Comparison of ENCODE assay signal across 22 cellular contexts in genomic region chr14:53409974-53410373, GRCh38.
DNase-seq lines count a peak whose midpoint lies in the region; ATAC-seq and TF ChIP-seq lines count a peak whose summit lies in the region.
"Had no signal": no experiment of that assay in that cellular context is flagged by ENCODE, and none has a peak within 500 bp of the region (broad histone marks: within the 10 kb centered on the region; RNA-seq: fewer than 3 reads in every experiment).

No MANE protein-coding gene starts in this region.

- H3K4me1 Mint-ChIP-seq in MCF 10A (ENCODE audit: insufficient read depth, unreplicated experiment), result no peaks in the 10 kb centered on the region
- H3K4me1 Mint-ChIP-seq: activated naive CD4-positive, alpha-beta T cell treated with anti-CD3 and anti-CD28 coated beads, Interleukin-2, amount 50 U/mL, for 24 hours; CD4-positive, alpha-beta memory T cell; GM23338 had no signal

- peak; percentile 61 for DNase-seq in AG20443 (ENCODE audit: low spot score)
- peak; percentile 47 for DNase-seq in HT1080 (ENCODE audit: low read depth)
- DNase-seq in choroid plexus epithelial cell (ENCODE audit: low read depth), result peak; percentile 23
- peak; percentile 59 for DNase-seq in kidney tubule cell (ENCODE audit: low spot score)
- DNase-seq in mucosa of descending colon, result no peak
- no peak for DNase-seq in MCF 10A (ENCODE audit: unreplicated experiment)
- DNase-seq in SIG-M5 treated with dmso at 0.1 percent for 504 hours (lab: John Stamatoyannopoulos, UW; ENCODE audit: unreplicated experiment), result no peak
- DNase-seq: activated CD4-positive, CD25-positive, alpha-beta regulatory T cell treated with anti-CD3 and anti-CD28 coated beads, Interleukin-2, amount 50 U/mL, for 72 hours; CD4-positive, alpha-beta memory T cell; cortex of kidney; left lung; NCI-H187; NCI-H2227 treated with DMSO at 0.1 percent for 48 hours; NCI-H774; stimulated activated CD4-positive, alpha-beta T cell treated with anti-CD3 and anti-CD28 coated beads, Interleukin-12 subunit alpha, Interleukin-12 subunit beta, amount 100 ng/mL, for 4 hours had no signal

- H3K4me1 ChIP-seq in mucosa of descending colon (ENCODE audit: low read depth), result no peaks in the 10 kb centered on the region
- H3K4me1 ChIP-seq: ascending aorta, gastroesophageal sphincter, left lung had no signal

- H3K4me3 ChIP-seq in choroid plexus epithelial cell (ENCODE audit: low read depth, low read length) (no peak overlapping the region), mucosa of descending colon (no peak overlapping the region)
- H3K4me3 ChIP-seq: ascending aorta, gastroesophageal sphincter, GM23338, K562, left lung, SK-N-MC had no signal

- intact Hi-C loops in mucosa of descending colon (cut with DNase I, micrococcal nuclease) (no loop called here), MCF 10A (cut with micrococcal nuclease) (no loop called here)

- no peaks in the 10 kb centered on the region for H3K36me3 Mint-ChIP-seq in MCF 10A (ENCODE audit: insufficient read depth, unreplicated experiment)

- no TSS peak for BruUV-seq in MCF 10A (replicated peaks; lab: Mats Ljungman, UMichigan)

- H3K4me3 Mint-ChIP-seq in MCF 10A (ENCODE audit: unreplicated experiment), result no peak overlapping the region
- H3K4me3 Mint-ChIP-seq: activated naive CD4-positive, alpha-beta T cell treated with anti-CD3 and anti-CD28 coated beads, Interleukin-2, amount 50 U/mL, for 24 hours; CD4-positive, alpha-beta memory T cell; GM23338 had no signal

- CTCF ChIA-PET in MCF 10A (lab: Yijun Ruan, JAX), result interaction anchor here (0.7 to 1.2 kb wide), 4 partner anchors 23 to 765 kb away, joined by 3 to 4 read pairs (median 4); no protein-coding TSS in a partner anchor

- H3K36me3 ChIP-seq in mucosa of descending colon (ENCODE audit: low read depth), result no peaks in the 10 kb centered on the region
- H3K36me3 ChIP-seq: ascending aorta, gastroesophageal sphincter, left lung had no signal

- H3K27ac Mint-ChIP-seq in MCF 10A (ENCODE audit: low read depth, unreplicated experiment), result no peak overlapping the region
- H3K27ac Mint-ChIP-seq: activated naive CD4-positive, alpha-beta T cell treated with anti-CD3 and anti-CD28 coated beads, Interleukin-2, amount 50 U/mL, for 24 hours; CD4-positive, alpha-beta memory T cell; GM23338 had no signal

- no peaks in the 10 kb centered on the region for H3K27me3 Mint-ChIP-seq in MCF 10A (ENCODE audit: insufficient read depth, unreplicated experiment)
- H3K27me3 Mint-ChIP-seq: activated naive CD4-positive, alpha-beta T cell treated with anti-CD3 and anti-CD28 coated beads, Interleukin-2, amount 50 U/mL, for 24 hours; CD4-positive, alpha-beta memory T cell had no signal

- H3K9me3 Mint-ChIP-seq in MCF 10A (ENCODE audit: unreplicated experiment), result no peaks in the 10 kb centered on the region
- H3K9me3 Mint-ChIP-seq: activated naive CD4-positive, alpha-beta T cell treated with anti-CD3 and anti-CD28 coated beads, Interleukin-2, amount 50 U/mL, for 24 hours; GM23338 had no signal

- ATAC-seq in mucosa of descending colon, result no peak
- ATAC-seq in HG03378 (IDR thresholded peaks at IDR 0.05; ENCODE audit: unreplicated experiment), result no peak
- ATAC-seq: gastroesophageal sphincter, GM23338, K562 had no signal

- no peaks in the 10 kb centered on the region for H3K9me3 ChIP-seq in mucosa of descending colon
- H3K9me3 ChIP-seq: ascending aorta, gastroesophageal sphincter, left lung had no signal

- POLR2A ChIA-PET in MCF 10A (lab: Yijun Ruan, JAX), result no interaction called here

- TF ChIP-seq CTCF in choroid plexus epithelial cell (conservative IDR thresholded peaks at IDR 0.05; ENCODE audit: low read depth, low read length), result no peak
- no peak for TF ChIP-seq CTCF in mucosa of descending colon (IDR thresholded peaks at IDR 0.05)
- no peak for TF ChIP-seq CTCF in MCF 10A (IDR thresholded peaks at IDR 0.05; ENCODE audit: unreplicated experiment)

Comparison
In these comparisons a context has a peak if more than half of its experiments do, and no peak if none do; other contexts are left out.
1. DNase-seq: peak in AG20443 (single experiment), HT1080 (single experiment), choroid plexus epithelial cell (single experiment) and kidney tubule cell (single experiment); none in mucosa of descending colon (0 of 3), MCF 10A (single experiment) and SIG-M5 treated with dmso at 0.1 percent for 504 hours (single experiment).